ENCODE assay signal across 8 cellular contexts in genomic region chr4:47531241-47531953, GRCh38. TPM values are rescaled to one million over a fixed set of nuclear protein-coding genes. Genes with fewer than 3 reads are reported as not detected.
A peak's percentile ranks its signal among the peaks of the same experiment; 100 is the strongest.
DNase-seq lines count a peak whose midpoint lies in the region; ATAC-seq and FAIRE-seq lines count a peak whose summit lies in the region.

No MANE protein-coding gene starts in this region.

- no peaks in the 10 kb centered on the region for H3K27me3 Mint-ChIP-seq in activated T-helper 17 cell treated with anti-CD3 and anti-CD28 coated beads, Interleukin-2, amount 50 U/mL, for 72 hours

- H3K4me3 Mint-ChIP-seq in activated T-helper 17 cell treated with anti-CD3 and anti-CD28 coated beads, Interleukin-2, amount 50 U/mL, for 72 hours: peak overlapping the region; percentile 41

- H3K36me3 Mint-ChIP-seq in activated T-helper 17 cell treated with anti-CD3 and anti-CD28 coated beads, Interleukin-2, amount 50 U/mL, for 72 hours (ENCODE audit: low read depth): no peaks in the 10 kb centered on the region

- H3K9me3 Mint-ChIP-seq in activated T-helper 17 cell treated with anti-CD3 and anti-CD28 coated beads, Interleukin-2, amount 50 U/mL, for 72 hours: peaks cover 3% of the 10 kb centered on the region

- FAIRE-seq in frontal cortex (lab: Jason Lieb, UNC): no peak

- peak overlapping the region; percentile 68 for H3K27ac Mint-ChIP-seq in activated T-helper 17 cell treated with anti-CD3 and anti-CD28 coated beads, Interleukin-2, amount 50 U/mL, for 72 hours

- ATAC-seq in GM18517 (IDR thresholded peaks at IDR 0.05; ENCODE audit: unreplicated experiment): peak; percentile 99
- peak; percentile 100 for ATAC-seq in HG02642 (IDR thresholded peaks at IDR 0.05; ENCODE audit: poor library complexity, unreplicated experiment)
- ATAC-seq in activated T-helper 17 cell treated with anti-CD3 and anti-CD28 coated beads, Interleukin-2, amount 50 U/mL, for 72 hours (replicated peaks): peak; percentile 97
- peak; percentile 87 to 96 for ATAC-seq in left cardiac atrium

- intact Hi-C loops in left cardiac atrium (cut with DNase I): no loop called here

- DNase-seq in NK-92 (lab: John Stamatoyannopoulos, UW; ENCODE audit: unreplicated experiment) (peak; percentile 15), left cardiac atrium (peak; percentile 26), frontal cortex (ENCODE audit: low spot score in 2 of 2) (no peak), NCI-H526 (lab: John Stamatoyannopoulos, UW) (no peak)
- DNase-seq in stimulated activated CD4-positive, alpha-beta T cell treated with anti-CD3 and anti-CD28 coated beads, Interleukin-2, amount 100 ng/mL, for 24 hours: peak; percentile 32 to 36

- H3K4me1 Mint-ChIP-seq in activated T-helper 17 cell treated with anti-CD3 and anti-CD28 coated beads, Interleukin-2, amount 50 U/mL, for 72 hours: peaks cover 34% of the 10 kb centered on the region

RNA-seq across cellular contexts. Expression of gene ATP10D, which starts 46.3 kb away (rescaled TPM):
- 1 to 10 TPM; 5.1 to 8.2 TPM for total RNA-seq in activated T-helper 17 cell treated with anti-CD3 and anti-CD28 coated beads, Interleukin-2, amount 50 U/mL, for 72 hours
- total RNA-seq in left cardiac atrium: 10 to 100 TPM; 11.3 to 14.1 TPM
- total RNA-seq in frontal cortex: 7.7 TPM

Comparison
In these comparisons a context has a peak if more than half of its experiments do, and no peak if none do; other contexts are left out.
1. DNase-seq: peak in NK-92 (single experiment), left cardiac atrium (single experiment) and stimulated activated CD4-positive, alpha-beta T cell treated with anti-CD3 and anti-CD28 coated beads, Interleukin-2, amount 100 ng/mL, for 24 hours (2 of 2); none in frontal cortex (0 of 2) and NCI-H526 (0 of 2).
2. Peak in every context shown above with its lines, with median percentiles within 50 percentile points of each other: ATAC-seq.